In the genomic region with DNA sequence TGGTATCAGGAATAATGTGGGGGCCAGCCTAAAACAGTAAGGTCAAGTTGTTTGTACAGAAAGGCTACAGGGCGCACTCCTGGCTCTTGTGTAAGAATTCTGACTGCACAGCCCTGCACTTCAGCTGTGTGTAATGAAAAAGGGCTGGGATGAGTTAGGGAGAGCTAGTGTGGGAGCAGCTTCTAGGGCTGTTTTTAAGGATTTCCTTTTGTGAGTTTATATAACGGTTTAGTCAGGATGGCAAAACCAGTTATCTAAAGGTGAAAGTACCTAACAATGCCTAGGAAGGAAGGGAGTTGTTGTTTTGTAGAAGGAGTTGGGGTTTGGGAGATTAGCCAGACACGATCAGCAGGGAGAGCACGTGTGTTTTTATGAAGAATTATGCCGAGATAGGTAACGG, we compare ENCODE assay signal across 4 cellular contexts. TPM values are rescaled to one million over a fixed set of nuclear protein-coding genes. Genes with fewer than 3 reads are reported as not detected.
"Had no signal": no experiment of that assay in that cellular context is flagged by ENCODE, and none has a peak within 500 bp of the region (broad histone marks: within the 10 kb centered on the region; RNA-seq: fewer than 3 reads in every experiment).

No MANE protein-coding gene starts in this region.

RNA-seq across cellular contexts. Expression of gene ALPK2, which starts 14.7 kb away (rescaled TPM):
- total RNA-seq: activated CD4-positive, alpha-beta T cell treated with anti-CD3 and anti-CD28 coated beads, Interleukin-2, amount 10 ng/mL, durations not matched to agents 7 days and 5 days; activated CD8-positive, alpha-beta T cell treated with anti-CD3 and anti-CD28 coated beads, Interleukin-2, amount 10 ng/mL, durations not matched to agents 7 days and 5 days; ascending aorta; T-helper 2 cell treated with Interferon-gamma antibody and Interleukin-4, amounts not matched to agents 100 ng/mL and 5 ng/mL, for 36 hours had no signal
